16 cellular contexts compared by ENCODE assay signal in the genomic region with DNA sequence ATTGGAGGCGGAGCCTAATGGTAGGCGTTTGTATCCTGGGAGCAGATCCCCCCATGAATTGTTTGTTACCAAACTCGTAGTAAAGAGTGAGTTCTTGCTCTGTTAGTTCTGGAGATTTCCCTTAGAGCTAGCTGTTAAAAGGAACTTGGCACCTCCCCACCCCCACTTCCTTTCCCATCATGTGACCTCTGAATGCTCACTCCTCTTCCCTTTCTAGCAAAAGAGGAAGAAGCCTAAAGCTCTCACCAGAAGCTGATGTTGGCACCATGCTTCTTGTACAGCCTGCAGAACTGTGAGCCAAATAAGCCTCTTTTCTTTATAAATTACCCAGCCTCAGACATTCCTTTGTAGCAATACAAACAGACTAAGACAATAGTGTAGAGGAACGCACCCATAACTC. TPM values are rescaled to one million over a fixed set of nuclear protein-coding genes. Genes with fewer than 3 reads are reported as not detected.
DNase-seq lines count a peak whose midpoint lies in the region; ATAC-seq and TF ChIP-seq lines count a peak whose summit lies in the region.
"Had no signal": no experiment of that assay in that cellular context is flagged by ENCODE, and none has a peak within 500 bp of the region (broad histone marks: within the 10 kb centered on the region; RNA-seq: fewer than 3 reads in every experiment).

No MANE protein-coding gene starts in this region.

- intact Hi-C loops in Calu3 (cut with micrococcal nuclease; ENCODE audit: unreplicated experiment), result no loop called here

- peak; percentile 58 for DNase-seq in CMK (ENCODE audit: low read depth)
- DNase-seq in Jurkat, Clone E6-1 (ENCODE audit: low read depth, low spot score), result peak; percentile 17
- DNase-seq in SKM-1 (lab: John Stamatoyannopoulos, UW; ENCODE audit: unreplicated experiment), result peak; percentile 79
- DNase-seq in left lobe of liver (ENCODE audit: low spot score), result no peak
- DNase-seq in Calu3, result no peak
- no peak for DNase-seq in NCI-H526 treated with DMSO at 0.1 percent for 48 hours (lab: John Stamatoyannopoulos, UW)
- DNase-seq: activated CD8-positive, alpha-beta T cell treated with anti-CD3 and anti-CD28 coated beads, Interleukin-2, amount 10 ng/mL, durations not matched to agents 7 days and 5 days; activated gamma-delta T cell; NCI-H187 treated with DMSO at 0.1 percent for 48 hours; NCI-H524 treated with DMSO at 0.1 percent for 48 hours; pancreas; SHP77 had no signal

- H3K27me3 Mint-ChIP-seq in Calu3 (ENCODE audit: unreplicated experiment), result peaks cover 30% of the 10 kb centered on the region

- no peak for TF ChIP-seq CTCF in Calu3 (IDR thresholded peaks at IDR 0.05; ENCODE audit: unreplicated experiment)

- no peak overlapping the region for H3K4me3 Mint-ChIP-seq in Calu3 (ENCODE audit: low read depth, unreplicated experiment)
- H3K4me3 Mint-ChIP-seq: activated CD8-positive, alpha-beta T cell treated with anti-CD3 and anti-CD28 coated beads, Interleukin-2, amount 10 ng/mL, durations not matched to agents 7 days and 5 days had no signal

- CTCF ChIA-PET in Calu3 (lab: Charles Lee), result no interaction called here

- H3K9me3 Mint-ChIP-seq in Calu3 (ENCODE audit: low read depth, unreplicated experiment), result no peaks in the 10 kb centered on the region

- H3K4me1 Mint-ChIP-seq in Calu3 (ENCODE audit: low read depth, unreplicated experiment), result no peaks in the 10 kb centered on the region

- ATAC-seq in left lobe of liver (peak; percentile 33), HG02852 (IDR thresholded peaks at IDR 0.05; ENCODE audit: unreplicated experiment) (no peak), GM21717 (IDR thresholded peaks at IDR 0.05; ENCODE audit: unreplicated experiment) (no peak)
- ATAC-seq: activated CD8-positive, alpha-beta T cell treated with anti-CD3 and anti-CD28 coated beads, Interleukin-2, amount 10 ng/mL, durations not matched to agents 7 days and 5 days had no signal

- H3K27ac Mint-ChIP-seq in Calu3 (ENCODE audit: unreplicated experiment), result no peak overlapping the region
- H3K27ac Mint-ChIP-seq: activated CD8-positive, alpha-beta T cell treated with anti-CD3 and anti-CD28 coated beads, Interleukin-2, amount 10 ng/mL, durations not matched to agents 7 days and 5 days had no signal

- H3K4me3 ChIP-seq in Jurkat, Clone E6-1 (ENCODE audit: low read length), result no peak overlapping the region
- H3K4me3 ChIP-seq: pancreas had no signal

- BruUV-seq in Calu3 (replicated peaks; lab: Mats Ljungman, UMichigan), result no TSS peak

- H3K36me3 Mint-ChIP-seq in Calu3 (ENCODE audit: insufficient read depth, unreplicated experiment), result no peaks in the 10 kb centered on the region

RNA-seq across cellular contexts. Expression of gene ATOH1, which starts 13.8 kb away (rescaled TPM):
- 0.53 TPM for polyA plus RNA-seq in Jurkat, Clone E6-1 (2012; ENCODE audit: insufficient read depth, insufficient read length)
- total RNA-seq in left lobe of liver, result not detected
- total RNA-seq in Calu3 (2022), result not detected in 2 replicates
- total RNA-seq: activated CD8-positive, alpha-beta T cell treated with anti-CD3 and anti-CD28 coated beads, Interleukin-2, amount 10 ng/mL, durations not matched to agents 7 days and 5 days; aorta; pancreas; subcutaneous adipose tissue had no signal
- polyA plus RNA-seq: pancreas had no signal

Comparison
In these comparisons a context has a peak if more than half of its experiments do, and no peak if none do; other contexts are left out.
1. DNase-seq: peak in CMK (single experiment), Jurkat, Clone E6-1 (single experiment) and SKM-1 (single experiment); none in left lobe of liver (single experiment), Calu3 (single experiment) and NCI-H526 treated with DMSO at 0.1 percent for 48 hours (single experiment).